ENCODE assay signal across 1 cellular context in the genomic region with DNA sequence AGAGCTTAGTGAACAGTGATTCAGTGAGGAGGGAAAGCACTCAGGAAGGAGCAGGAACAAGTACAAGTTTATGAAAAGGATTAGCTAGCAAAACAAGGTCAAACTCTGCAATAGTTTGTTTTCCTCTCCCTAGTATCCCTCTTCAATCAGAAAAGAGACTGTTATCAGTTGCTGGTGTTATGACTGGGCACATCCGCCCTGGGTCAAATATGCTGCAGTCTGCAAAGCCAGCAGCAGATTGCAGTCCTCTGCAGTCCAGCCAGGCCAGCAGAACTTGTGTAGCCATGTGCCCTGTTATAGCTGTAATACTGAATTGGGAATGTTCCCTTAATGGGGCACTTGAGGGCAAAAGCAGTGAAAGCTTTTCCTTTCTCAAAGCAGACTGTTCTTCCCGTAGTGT.
TF ChIP-seq lines count a peak whose summit lies in the region.

No MANE protein-coding gene starts in this region.

TF ChIP-seq in HepG2, 621 proteins besides CTCF, POLR2A, EP300 and RAD21:
- TF ChIP-seq ZNF768 (CRISPR knock-in tag; IDR thresholded peaks at IDR 0.05) (no peak), ETV5 (CRISPR knock-in tag; IDR thresholded peaks at IDR 0.05; ENCODE audit: borderline replicate concordance) (peak; percentile 43; the same call in 1 of the 2 replicates), ZNF678 (CRISPR knock-in tag; IDR thresholded peaks at IDR 0.05) (no peak), HNRNPH1 (optimal IDR thresholded peaks at IDR 0.05; ENCODE audit: low read depth, low read length) (no peak), KDM6A (CRISPR knock-in tag; IDR thresholded peaks at IDR 0.05; ENCODE audit: low read depth) (no peak), PITX1 (CRISPR knock-in tag; IDR thresholded peaks at IDR 0.05) (peak; percentile 44; the same call in 1 of the 2 replicates), ASH2L (IDR thresholded peaks at IDR 0.05; ENCODE audit: insufficient read length, low read depth, low read length) (no peak), ZKSCAN1 (IDR thresholded peaks at IDR 0.05; ENCODE audit: low read length) (no peak), GFI1 (CRISPR knock-in tag; IDR thresholded peaks at IDR 0.05; ENCODE audit: borderline replicate concordance) (0 out of 2 replicates have a peak, but pooled peaks have one; percentile 43), HIC2 (CRISPR knock-in tag; IDR thresholded peaks at IDR 0.05; ENCODE audit: low read depth) (no peak), ZNF629 (CRISPR knock-in tag; conservative IDR thresholded peaks at IDR 0.05) (no peak), HMG20B (CRISPR knock-in tag; conservative IDR thresholded peaks at IDR 0.05) (0 out of 2 replicates have a peak, but pooled peaks have one; percentile 32), ZNF609 (CRISPR knock-in tag; IDR thresholded peaks at IDR 0.05; ENCODE audit: borderline replicate concordance) (peak; percentile 43; the same call in 1 of the 2 replicates), RARA (CRISPR knock-in tag; IDR thresholded peaks at IDR 0.05) (0 out of 2 replicates have a peak, but pooled peaks have one; percentile 31), FOXO1 (CRISPR knock-in tag; IDR thresholded peaks at IDR 0.05) (0 out of 2 replicates have a peak, but pooled peaks have one; percentile 12), ZBTB14 (CRISPR knock-in tag; IDR thresholded peaks at IDR 0.05) (no peak), SALL1 (CRISPR knock-in tag; IDR thresholded peaks at IDR 0.05) (peak; percentile 44), ZC3H4 (CRISPR knock-in tag; IDR thresholded peaks at IDR 0.05; ENCODE audit: borderline replicate concordance) (no peak)
- TF ChIP-seq, protein P1, sequence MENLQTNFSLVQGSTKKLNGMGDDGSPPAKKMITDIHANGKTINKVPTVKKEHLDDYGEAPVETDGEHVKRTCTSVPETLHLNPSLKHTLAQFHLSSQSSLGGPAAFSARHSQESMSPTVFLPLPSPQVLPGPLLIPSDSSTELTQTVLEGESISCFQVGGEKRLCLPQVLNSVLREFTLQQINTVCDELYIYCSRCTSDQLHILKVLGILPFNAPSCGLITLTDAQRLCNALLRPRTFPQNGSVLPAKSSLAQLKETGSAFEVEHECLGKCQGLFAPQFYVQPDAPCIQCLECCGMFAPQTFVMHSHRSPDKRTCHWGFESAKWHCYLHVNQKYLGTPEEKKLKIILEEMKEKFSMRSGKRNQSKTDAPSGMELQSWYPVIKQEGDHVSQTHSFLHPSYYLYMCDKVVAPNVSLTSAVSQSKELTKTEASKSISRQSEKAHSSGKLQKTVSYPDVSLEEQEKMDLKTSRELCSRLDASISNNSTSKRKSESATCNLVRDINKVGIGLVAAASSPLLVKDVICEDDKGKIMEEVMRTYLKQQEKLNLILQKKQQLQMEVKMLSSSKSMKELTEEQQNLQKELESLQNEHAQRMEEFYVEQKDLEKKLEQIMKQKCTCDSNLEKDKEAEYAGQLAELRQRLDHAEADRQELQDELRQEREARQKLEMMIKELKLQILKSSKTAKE (CRISPR knock-in tag; IDR thresholded peaks at IDR 0.05; ENCODE audit: borderline replicate concordance), result 0 out of 2 replicates have a peak, but pooled peaks have one; percentile 11
- TF ChIP-seq, protein P2, sequence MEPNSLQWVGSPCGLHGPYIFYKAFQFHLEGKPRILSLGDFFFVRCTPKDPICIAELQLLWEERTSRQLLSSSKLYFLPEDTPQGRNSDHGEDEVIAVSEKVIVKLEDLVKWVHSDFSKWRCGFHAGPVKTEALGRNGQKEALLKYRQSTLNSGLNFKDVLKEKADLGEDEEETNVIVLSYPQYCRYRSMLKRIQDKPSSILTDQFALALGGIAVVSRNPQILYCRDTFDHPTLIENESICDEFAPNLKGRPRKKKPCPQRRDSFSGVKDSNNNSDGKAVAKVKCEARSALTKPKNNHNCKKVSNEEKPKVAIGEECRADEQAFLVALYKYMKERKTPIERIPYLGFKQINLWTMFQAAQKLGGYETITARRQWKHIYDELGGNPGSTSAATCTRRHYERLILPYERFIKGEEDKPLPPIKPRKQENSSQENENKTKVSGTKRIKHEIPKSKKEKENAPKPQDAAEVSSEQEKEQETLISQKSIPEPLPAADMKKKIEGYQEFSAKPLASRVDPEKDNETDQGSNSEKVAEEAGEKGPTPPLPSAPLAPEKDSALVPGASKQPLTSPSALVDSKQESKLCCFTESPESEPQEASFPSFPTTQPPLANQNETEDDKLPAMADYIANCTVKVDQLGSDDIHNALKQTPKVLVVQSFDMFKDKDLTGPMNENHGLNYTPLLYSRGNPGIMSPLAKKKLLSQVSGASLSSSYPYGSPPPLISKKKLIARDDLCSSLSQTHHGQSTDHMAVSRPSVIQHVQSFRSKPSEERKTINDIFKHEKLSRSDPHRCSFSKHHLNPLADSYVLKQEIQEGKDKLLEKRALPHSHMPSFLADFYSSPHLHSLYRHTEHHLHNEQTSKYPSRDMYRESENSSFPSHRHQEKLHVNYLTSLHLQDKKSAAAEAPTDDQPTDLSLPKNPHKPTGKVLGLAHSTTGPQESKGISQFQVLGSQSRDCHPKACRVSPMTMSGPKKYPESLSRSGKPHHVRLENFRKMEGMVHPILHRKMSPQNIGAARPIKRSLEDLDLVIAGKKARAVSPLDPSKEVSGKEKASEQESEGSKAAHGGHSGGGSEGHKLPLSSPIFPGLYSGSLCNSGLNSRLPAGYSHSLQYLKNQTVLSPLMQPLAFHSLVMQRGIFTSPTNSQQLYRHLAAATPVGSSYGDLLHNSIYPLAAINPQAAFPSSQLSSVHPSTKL (CRISPR knock-in tag; IDR thresholded peaks at IDR 0.05), result peak; percentile 56; the same call in 1 of the 2 replicates
- TF ChIP-seq, protein P3, sequence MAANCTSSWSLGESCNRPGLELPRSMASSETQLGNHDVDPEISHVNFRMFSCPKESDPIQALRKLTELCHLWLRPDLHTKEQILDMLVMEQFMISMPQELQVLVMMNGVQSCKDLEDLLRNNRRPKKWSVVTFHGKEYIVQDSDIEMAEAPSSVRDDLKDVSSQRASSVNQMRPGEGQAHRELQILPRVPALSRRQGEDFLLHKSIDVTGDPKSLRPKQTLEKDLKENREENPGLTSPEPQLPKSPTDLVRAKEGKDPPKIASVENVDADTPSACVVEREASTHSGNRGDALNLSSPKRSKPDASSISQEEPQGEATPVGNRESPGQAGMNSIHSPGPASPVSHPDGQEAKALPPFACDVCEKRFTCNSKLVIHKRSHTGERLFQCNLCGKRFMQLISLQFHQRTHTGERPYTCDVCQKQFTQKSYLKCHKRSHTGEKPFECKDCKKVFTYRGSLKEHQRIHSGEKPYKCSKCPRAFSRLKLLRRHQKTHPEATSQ (CRISPR knock-in tag; IDR thresholded peaks at IDR 0.05; ENCODE audit: borderline replicate concordance), result no peak
